ENCODE assay signal across 1 cellular context in genomic region chr17:58329035-58329807, GRCh38.
TF ChIP-seq lines count a peak whose summit lies in the region.

No MANE protein-coding gene starts in this region.

TF ChIP-seq in HepG2, 621 proteins besides CTCF, POLR2A, EP300 and RAD21:
- TF ChIP-seq XRCC5 (optimal IDR thresholded peaks at IDR 0.05; ENCODE audit: low read length) (peak; percentile 37), TOE1 (CRISPR knock-in tag; IDR thresholded peaks at IDR 0.05) (no peak), ATF5 (CRISPR knock-in tag; IDR thresholded peaks at IDR 0.05; ENCODE audit: low read depth) (no peak), SRSF9 (IDR thresholded peaks at IDR 0.05; ENCODE audit: borderline replicate concordance, insufficient read depth, low read depth, low read length, poor library complexity, severe bottlenecking) (no peak), STAG1 (CRISPR knock-in tag; IDR thresholded peaks at IDR 0.05) (peak; percentile 40)
- TF ChIP-seq, protein P1, sequence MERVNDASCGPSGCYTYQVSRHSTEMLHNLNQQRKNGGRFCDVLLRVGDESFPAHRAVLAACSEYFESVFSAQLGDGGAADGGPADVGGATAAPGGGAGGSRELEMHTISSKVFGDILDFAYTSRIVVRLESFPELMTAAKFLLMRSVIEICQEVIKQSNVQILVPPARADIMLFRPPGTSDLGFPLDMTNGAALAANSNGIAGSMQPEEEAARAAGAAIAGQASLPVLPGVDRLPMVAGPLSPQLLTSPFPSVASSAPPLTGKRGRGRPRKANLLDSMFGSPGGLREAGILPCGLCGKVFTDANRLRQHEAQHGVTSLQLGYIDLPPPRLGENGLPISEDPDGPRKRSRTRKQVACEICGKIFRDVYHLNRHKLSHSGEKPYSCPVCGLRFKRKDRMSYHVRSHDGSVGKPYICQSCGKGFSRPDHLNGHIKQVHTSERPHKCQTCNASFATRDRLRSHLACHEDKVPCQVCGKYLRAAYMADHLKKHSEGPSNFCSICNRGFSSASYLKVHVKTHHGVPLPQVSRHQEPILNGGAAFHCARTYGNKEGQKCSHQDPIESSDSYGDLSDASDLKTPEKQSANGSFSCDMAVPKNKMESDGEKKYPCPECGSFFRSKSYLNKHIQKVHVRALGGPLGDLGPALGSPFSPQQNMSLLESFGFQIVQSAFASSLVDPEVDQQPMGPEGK (CRISPR knock-in tag; IDR thresholded peaks at IDR 0.05): peak; percentile 24; the same call in 1 of the 2 replicates
